Comparison of ENCODE assay signal across 1 cellular context in genomic region chr16:19886061-19886792, GRCh38.
A peak's percentile ranks its signal among the peaks of the same experiment; 100 is the strongest.
TF ChIP-seq lines count a peak whose summit lies in the region.

No MANE protein-coding gene starts in this region.

TF ChIP-seq in HepG2, 621 proteins besides CTCF, POLR2A, EP300 and RAD21 (continued from another document and continues in another):
- TF ChIP-seq RNF219 (CRISPR knock-in tag; IDR thresholded peaks at IDR 0.05): no peak
- TF ChIP-seq SIX4 (CRISPR knock-in tag; IDR thresholded peaks at IDR 0.05): no peak
- TF ChIP-seq ZNF331 (CRISPR knock-in tag; IDR thresholded peaks at IDR 0.05): peak; percentile 71; the same call in 1 of the 2 replicates
- peak; percentile 59 for TF ChIP-seq HES4 (CRISPR knock-in tag; IDR thresholded peaks at IDR 0.05; ENCODE audit: borderline replicate concordance)
- no peak for TF ChIP-seq CHD2 (IDR thresholded peaks at IDR 0.05; ENCODE audit: low read depth, low read length)
- TF ChIP-seq MTA1 (CRISPR knock-in tag; IDR thresholded peaks at IDR 0.05; ENCODE audit: borderline replicate concordance): no peak
- no peak for TF ChIP-seq ZNF776 (CRISPR knock-in tag; IDR thresholded peaks at IDR 0.05)
- no peak for TF ChIP-seq PRDM4 (CRISPR knock-in tag; IDR thresholded peaks at IDR 0.05; ENCODE audit: borderline replicate concordance)
- no peak for TF ChIP-seq SRSF1 (optimal IDR thresholded peaks at IDR 0.05; ENCODE audit: low read depth, low read length)
- TF ChIP-seq ESRRA (CRISPR knock-in tag; IDR thresholded peaks at IDR 0.05; ENCODE audit: low read depth): no peak
- TF ChIP-seq XRCC5 (optimal IDR thresholded peaks at IDR 0.05; ENCODE audit: low read length): peak; percentile 70
- no peak for TF ChIP-seq MLXIP (CRISPR knock-in tag; IDR thresholded peaks at IDR 0.05; ENCODE audit: borderline replicate concordance)
- no peak for TF ChIP-seq NRL (CRISPR knock-in tag; IDR thresholded peaks at IDR 0.05; ENCODE audit: borderline replicate concordance)
- no peak for TF ChIP-seq ZNF775 (CRISPR knock-in tag; IDR thresholded peaks at IDR 0.05; ENCODE audit: borderline replicate concordance)
- no peak for TF ChIP-seq NR1H2 (CRISPR knock-in tag; IDR thresholded peaks at IDR 0.05; ENCODE audit: borderline replicate concordance, low read depth)
- TF ChIP-seq ZNF230 (CRISPR knock-in tag; IDR thresholded peaks at IDR 0.05): no peak
- no peak for TF ChIP-seq NPAS2 (CRISPR knock-in tag; IDR thresholded peaks at IDR 0.05; ENCODE audit: borderline replicate concordance)
- TF ChIP-seq HDAC6 (IDR thresholded peaks at IDR 0.05; ENCODE audit: low read depth, low read length): no peak
- 0 out of 2 replicates have a peak, but pooled peaks have one; percentile 62 for TF ChIP-seq ZBTB34 (CRISPR knock-in tag; IDR thresholded peaks at IDR 0.05)
- TF ChIP-seq MTERF4 (CRISPR knock-in tag; IDR thresholded peaks at IDR 0.05): peak; percentile 95; the same call in 1 of the 2 replicates
- no peak for TF ChIP-seq ZNF616 (CRISPR knock-in tag; IDR thresholded peaks at IDR 0.05; ENCODE audit: low read depth)
- peak; percentile 56 for TF ChIP-seq ZFP36 (IDR thresholded peaks at IDR 0.05; ENCODE audit: borderline replicate concordance, low read depth, low read length, partially characterized antibody)
- TF ChIP-seq MAZ (IDR thresholded peaks at IDR 0.05; ENCODE audit: borderline replicate concordance, low read depth, low read length): no peak
- no peak for TF ChIP-seq MAZ (CRISPR knock-in tag; IDR thresholded peaks at IDR 0.05; ENCODE audit: low read depth)
- no peak for TF ChIP-seq NBN (conservative IDR thresholded peaks at IDR 0.05)
- no peak for TF ChIP-seq FIP1L1 (IDR thresholded peaks at IDR 0.05; ENCODE audit: borderline replicate concordance, insufficient read depth, low read depth, low read length)
- TF ChIP-seq SUZ12 (IDR thresholded peaks at IDR 0.05; ENCODE audit: low read depth, low read length): no peak
- TF ChIP-seq PCBP1 (IDR thresholded peaks at IDR 0.05; ENCODE audit: borderline replicate concordance, low read depth, low read length): no peak
- TF ChIP-seq PRMT3 (CRISPR knock-in tag; IDR thresholded peaks at IDR 0.05; ENCODE audit: borderline replicate concordance, low read depth): no peak
- TF ChIP-seq ZNF615 (CRISPR knock-in tag; IDR thresholded peaks at IDR 0.05; ENCODE audit: borderline replicate concordance): no peak
- TF ChIP-seq NFE2 (CRISPR knock-in tag; IDR thresholded peaks at IDR 0.05): no peak
- TF ChIP-seq ZNF136 (CRISPR knock-in tag; IDR thresholded peaks at IDR 0.05; ENCODE audit: low read depth): no peak
- TF ChIP-seq ATF6 (CRISPR knock-in tag; conservative IDR thresholded peaks at IDR 0.05): 0 out of 2 replicates have a peak, but pooled peaks have one; percentile 94
- TF ChIP-seq JARID2 (CRISPR knock-in tag; IDR thresholded peaks at IDR 0.05; ENCODE audit: insufficient replicate concordance): peak; percentile 79
- TF ChIP-seq ZNF569 (CRISPR knock-in tag; IDR thresholded peaks at IDR 0.05; ENCODE audit: borderline replicate concordance): no peak
- no peak for TF ChIP-seq AKAP8 (CRISPR knock-in tag; IDR thresholded peaks at IDR 0.05)
- 0 out of 2 replicates have a peak, but pooled peaks have one; percentile 38 for TF ChIP-seq ZBTB42 (CRISPR knock-in tag; IDR thresholded peaks at IDR 0.05)
- no peak for TF ChIP-seq E2F2 (CRISPR knock-in tag; IDR thresholded peaks at IDR 0.05; ENCODE audit: borderline replicate concordance)
- no peak for TF ChIP-seq ZNF329 (CRISPR knock-in tag; IDR thresholded peaks at IDR 0.05; ENCODE audit: low read depth)
- no peak for TF ChIP-seq CHD4 (IDR thresholded peaks at IDR 0.05; ENCODE audit: borderline replicate concordance, low read length)
- TF ChIP-seq TRAFD1 (CRISPR knock-in tag; IDR thresholded peaks at IDR 0.05; ENCODE audit: borderline replicate concordance): no peak
- TF ChIP-seq ZNF737 (CRISPR knock-in tag; IDR thresholded peaks at IDR 0.05; ENCODE audit: borderline replicate concordance): no peak; the same call in 1 of the 2 replicates
- peak; percentile 40 for TF ChIP-seq NFE2L2 (IDR thresholded peaks at IDR 0.05; ENCODE audit: low read length)
- TF ChIP-seq NFIC (IDR thresholded peaks at IDR 0.05; ENCODE audit: low read length): no peak
- no peak for TF ChIP-seq ZNF629 (CRISPR knock-in tag; conservative IDR thresholded peaks at IDR 0.05)
- TF ChIP-seq THAP7 (CRISPR knock-in tag; IDR thresholded peaks at IDR 0.05): no peak; the same call in 1 of the 2 replicates
- TF ChIP-seq ZBTB26 (CRISPR knock-in tag; IDR thresholded peaks at IDR 0.05; ENCODE audit: borderline replicate concordance): peak; percentile 69; the same call in 1 of the 2 replicates
- TF ChIP-seq IRF2 (CRISPR knock-in tag; IDR thresholded peaks at IDR 0.05): peak; percentile 89
- TF ChIP-seq POLR2G (IDR thresholded peaks at IDR 0.05; ENCODE audit: low read depth, low read length): no peak
